ENCODE assay signal across 8 cellular contexts in the genomic region with DNA sequence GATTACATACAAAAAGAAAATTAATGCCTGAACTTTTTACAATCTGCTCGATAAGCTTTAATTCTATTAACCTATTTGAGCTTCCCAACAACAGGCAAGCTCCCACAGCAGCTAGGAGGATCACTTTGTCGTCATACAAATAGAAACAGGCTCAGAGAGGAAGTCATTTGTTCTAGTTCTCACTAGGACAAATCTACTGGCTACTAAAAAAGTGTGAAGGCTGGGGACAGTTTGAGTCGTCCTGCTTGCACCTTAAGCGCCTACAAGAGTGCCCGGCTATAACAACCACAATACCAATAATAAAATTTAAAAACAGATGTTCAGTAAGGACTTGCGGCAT. TPM values are rescaled to one million over a fixed set of nuclear protein-coding genes. Genes with fewer than 3 reads are reported as not detected.
DNase-seq lines count a peak whose midpoint lies in the region; ATAC-seq and TF ChIP-seq lines count a peak whose summit lies in the region.

No MANE protein-coding gene starts in this region.

- in situ Hi-C loops in GM13976 (cut with MboI; ENCODE audit: low sequenced_read_pairs, unreplicated experiment): no loop called here

- ATAC-seq in GM21381 (IDR thresholded peaks at IDR 0.05; ENCODE audit: unreplicated experiment): peak; percentile 7

- H3K4me3 ChIP-seq in AG09309 (ENCODE audit: control insufficient read depth, low read depth, low read length) (peak overlapping the region; percentile 83), colonic mucosa (peak overlapping the region; percentile 70), mucosa of stomach (ENCODE audit: low read length) (peak overlapping the region; percentile 16)

- no peak for TF ChIP-seq CTCF in AG09309 (IDR thresholded peaks at IDR 0.05; ENCODE audit: control insufficient read depth, insufficient read depth, low read depth, low read length, missing control alignments)
- no peak for TF ChIP-seq CTCF in colonic mucosa (IDR thresholded peaks at IDR 0.05)
- TF ChIP-seq CTCF in GM13976 (IDR thresholded peaks at IDR 0.05; ENCODE audit: borderline replicate concordance, control extremely low read depth, extremely low read depth, insufficient read depth, missing control alignments): no peak

- peak overlapping the region; percentile 95 for H3K27ac ChIP-seq in colonic mucosa

- intact Hi-C loops in colonic mucosa (cut with DNase I): no loop called here

- H3K9me3 ChIP-seq in colonic mucosa: no peaks in the 10 kb centered on the region
- H3K9me3 ChIP-seq in mucosa of stomach (ENCODE audit: control insufficient read depth, low read length): no peaks in the 10 kb centered on the region

- peak overlapping the region; percentile 60 to 90 for H3K9ac ChIP-seq in colonic mucosa (ENCODE audit: low read depth in 2 of 2, low read length in 2 of 2)
- peak overlapping the region; percentile 33 for H3K9ac ChIP-seq in mucosa of stomach (ENCODE audit: low read length)

- H3K27me3 ChIP-seq in colonic mucosa (no peaks in the 10 kb centered on the region), mucosa of stomach (ENCODE audit: control insufficient read depth, insufficient read depth, low read length) (no peaks in the 10 kb centered on the region)

- H3K4me1 ChIP-seq in colonic mucosa: peaks cover 6% of the 10 kb centered on the region
- H3K4me1 ChIP-seq in mucosa of stomach (ENCODE audit: control insufficient read depth, insufficient read depth, low read length): peaks cover 26% of the 10 kb centered on the region

- no peak for DNase-seq in AG09309 (ENCODE audit: low read depth)
- peak; percentile 93 for DNase-seq in NCI-H82 (lab: John Stamatoyannopoulos, UW)
- no peak for DNase-seq in colonic mucosa
- no peak for DNase-seq in activated gamma-delta T cell (lab: John Stamatoyannopoulos, UW)
- DNase-seq in stimulated activated naive CD4-positive, alpha-beta T cell treated with Interleukin-2 at 50 U/mL for 16 hours (lab: John Stamatoyannopoulos, UW): no peak
- DNase-seq in GM13976 (ENCODE audit: low spot score): no peak

- H3K36me3 ChIP-seq in colonic mucosa (no peaks in the 10 kb centered on the region), mucosa of stomach (ENCODE audit: control insufficient read depth, insufficient read depth, low read length) (no peaks in the 10 kb centered on the region)

RNA-seq across cellular contexts. Expression of a gene that starts 0.6 kb away (rescaled TPM):
- 10 to 100 TPM; 31.1 to 47.9 TPM for total RNA-seq in colonic mucosa

RNA-seq across cellular contexts. Expression of a gene that starts 12.9 kb away (rescaled TPM):
- total RNA-seq in colonic mucosa: not detected

RNA-seq across cellular contexts. Expression of a gene that starts 31.8 kb away (rescaled TPM):
- total RNA-seq in colonic mucosa: under 1 TPM in 1 of 2 donors, not detected in 1; 0.96 TPM

RNA-seq across cellular contexts. Expression of a gene that starts 49.3 kb away (rescaled TPM):
- 10 to 100 TPM; 46.4 to 67.4 TPM for total RNA-seq in colonic mucosa

RNA-seq across cellular contexts. Expression of a gene that starts 50.3 kb away (rescaled TPM):
- total RNA-seq in colonic mucosa: 10 to 100 TPM; 23.3 to 40.3 TPM

Comparison
In these comparisons a context has a peak if more than half of its experiments do, and no peak if none do; other contexts are left out.
1. H3K4me3 ChIP-seq: peak in every context shown above with its lines; median percentile 83 in AG09309; 70 in colonic mucosa; 16 in mucosa of stomach.